ENCODE assay signal across 16 cellular contexts in genomic region chr1:225887030-225887314, GRCh38. TPM values are rescaled to one million over a fixed set of nuclear protein-coding genes. Genes with fewer than 3 reads are reported as not detected.
DNase-seq lines count a peak whose midpoint lies in the region; ATAC-seq lines count a peak whose summit lies in the region.
"Had no signal": no experiment of that assay in that cellular context is flagged by ENCODE, and none has a peak within 500 bp of the region (broad histone marks: within the 10 kb centered on the region; RNA-seq: fewer than 3 reads in every experiment).

No MANE protein-coding gene starts in this region.

- no peak overlapping the region for H3K4me3 Mint-ChIP-seq in central memory CD8-positive, alpha-beta T cell

- peak overlapping the region in 1 of 2 donors; percentile 66 for H3K9ac ChIP-seq in mucosa of rectum (ENCODE audit: low read depth in 1 of 2, low read length in 2 of 2)
- H3K9ac ChIP-seq: BLaER1 treated with 17β-estradiol and CSF1 and Interleukin-3, amounts not matched to agents 10 nM and 100 nM had no signal

- peaks cover 35 to 40% of the 10 kb centered on the region in 2 donors for H3K4me1 ChIP-seq in mucosa of rectum (ENCODE audit: control insufficient read depth in 2 of 2, insufficient read depth in 2 of 2, low read length in 2 of 2)

- H3K4me1 Mint-ChIP-seq in central memory CD8-positive, alpha-beta T cell, result peaks cover 23% of the 10 kb centered on the region

- no peak for ATAC-seq in central memory CD8-positive, alpha-beta T cell (replicated peaks; ENCODE audit: extremely low read depth, poor library complexity, severe bottlenecking)
- no peak for ATAC-seq in GM18909 (IDR thresholded peaks at IDR 0.05; ENCODE audit: poor library complexity, unreplicated experiment)

- H3K27me3 ChIP-seq in H7 (ENCODE audit: control insufficient read depth, insufficient read depth, low read length), result no peaks in the 10 kb centered on the region
- no peaks in the 10 kb centered on the region for H3K27me3 ChIP-seq in mucosa of rectum (ENCODE audit: control insufficient read depth in 2 of 2, insufficient read depth in 2 of 2, low read length in 2 of 2)
- H3K27me3 ChIP-seq: MG63 had no signal

- H3K9me3 ChIP-seq in mucosa of rectum (ENCODE audit: control insufficient read depth in 2 of 2, low read length in 2 of 2), result no peaks in the 10 kb centered on the region
- H3K9me3 ChIP-seq: BLaER1 treated with 17β-estradiol and CSF1 and Interleukin-3, amounts not matched to agents 10 nM and 100 nM; MG63 had no signal

- no peaks in the 10 kb centered on the region for H3K9me3 Mint-ChIP-seq in central memory CD8-positive, alpha-beta T cell

- H3K27ac ChIP-seq in mucosa of rectum (ENCODE audit: low read depth in 2 of 2, low read length in 2 of 2), result peak overlapping the region; percentile 23 to 62
- H3K27ac ChIP-seq: BLaER1 treated with 17β-estradiol and CSF1 and Interleukin-3, amounts not matched to agents 10 nM and 100 nM; HL-60; PC-9 had no signal

- peaks cover 5% of the 10 kb centered on the region for H3K36me3 Mint-ChIP-seq in central memory CD8-positive, alpha-beta T cell (ENCODE audit: insufficient read depth)

- peak overlapping the region; percentile 68 for H3K27ac Mint-ChIP-seq in central memory CD8-positive, alpha-beta T cell (ENCODE audit: low read depth)

- peak overlapping the region; percentile 99 for H3K4me3 ChIP-seq in H7 (ENCODE audit: insufficient read depth, low read depth, low read length)
- H3K4me3 ChIP-seq in mucosa of rectum (ENCODE audit: low read length in 2 of 2), result peak overlapping the region; percentile 46 to 51
- H3K4me3 ChIP-seq: BLaER1 treated with 17β-estradiol and CSF1 and Interleukin-3, amounts not matched to agents 10 nM and 100 nM; MG63; PC-9 had no signal

- peaks cover 11% of the 10 kb centered on the region for H3K36me3 ChIP-seq in H7 (replicated peaks; ENCODE audit: control insufficient read depth, insufficient read depth, low read length)
- H3K36me3 ChIP-seq in mucosa of rectum (ENCODE audit: control insufficient read depth in 2 of 2, insufficient read depth in 2 of 2, low read length in 2 of 2), result peaks cover 0 to 2% of the 10 kb centered on the region in 2 donors
- H3K36me3 ChIP-seq: BLaER1 treated with 17β-estradiol and CSF1 and Interleukin-3, amounts not matched to agents 10 nM and 100 nM; MG63 had no signal

- DNase-seq in H7 (no peak), SKM-1 treated with dmso at 0.1 percent for 144 hours (lab: John Stamatoyannopoulos, UW; ENCODE audit: unreplicated experiment) (no peak), NCI-H526 treated with DMSO at 0.1 percent for 48 hours (lab: John Stamatoyannopoulos, UW) (no peak)
- DNase-seq in central memory CD8-positive, alpha-beta T cell (ENCODE audit: low spot score in 2 of 2), result no peak
- DNase-seq: DMS 273 treated with DMSO at 0.1 percent for 48 hours, HCEC 1CT, MG63, NCI-H1092 treated with DMSO at 0.1 percent for 48 hours, NCI-H1694 had no signal

- H3K27me3 Mint-ChIP-seq in central memory CD8-positive, alpha-beta T cell, result no peaks in the 10 kb centered on the region

RNA-seq across cellular contexts. Expression of gene LEFTY1, which starts 2.0 kb away (rescaled TPM):
- 2,746 and 3,860 TPM in 2 replicates for total RNA-seq in H7 (2014; rRNA removed; shearing (Covaris generic))
- total RNA-seq: A172, PC-9, SK-MEL-5 had no signal

RNA-seq across cellular contexts. Expression of gene TMEM63A, which starts 4.8 kb away (rescaled TPM):
- total RNA-seq in H7 (2014; rRNA removed; shearing (Covaris generic)), result 101 and 154 TPM in 2 replicates

RNA-seq across cellular contexts. Expression of gene PYCR2, which starts 37.1 kb away (rescaled TPM):
- 308 and 356 TPM in 2 replicates for total RNA-seq in H7 (2014; rRNA removed; shearing (Covaris generic))

RNA-seq across cellular contexts. Expression of gene LEFTY2, which starts 54.0 kb away (rescaled TPM):
- total RNA-seq in H7 (2014; rRNA removed; shearing (Covaris generic)), result 971 and 2,272 TPM in 2 replicates
- total RNA-seq: A172, PC-9, SK-MEL-5 had no signal
